Comparison of ENCODE assay signal across 10 cellular contexts in genomic region chr2:66440692-66441091, GRCh38. TPM values are rescaled to one million over a fixed set of nuclear protein-coding genes. Genes with fewer than 3 reads are reported as not detected.
DNase-seq lines count a peak whose midpoint lies in the region; ATAC-seq and TF ChIP-seq lines count a peak whose summit lies in the region.
"Had no signal": no experiment of that assay in that cellular context is flagged by ENCODE, and none has a peak within 500 bp of the region (broad histone marks: within the 10 kb centered on the region; RNA-seq: fewer than 3 reads in every experiment).

No MANE protein-coding gene starts in this region.

- no peak overlapping the region for H2AFZ ChIP-seq in mammary epithelial cell (ENCODE audit: low read depth, low read length)
- no peak overlapping the region for H2AFZ ChIP-seq in neuron (ENCODE audit: low read depth, low read length)

- no peaks in the 10 kb centered on the region for H4K20me1 ChIP-seq in mammary epithelial cell (ENCODE audit: insufficient read depth, low read length)

- 97% methylated on average over 17 of the region's 20 CpGs for WGBS in mammary epithelial cell (ENCODE audit: low coverage, missing lambda C conversion rate)

- peaks cover 8% of the 10 kb centered on the region for H3K79me2 ChIP-seq in mammary epithelial cell (ENCODE audit: insufficient read depth, low read length)

- no peak for TF ChIP-seq POLR2A in vagina (IDR thresholded peaks at IDR 0.05)

- TF ChIP-seq CTCF in MCF 10A (IDR thresholded peaks at IDR 0.05; ENCODE audit: unreplicated experiment): no peak
- no peak for TF ChIP-seq CTCF in mammary epithelial cell (conservative IDR thresholded peaks at IDR 0.05 in 1 of 2, IDR thresholded peaks at IDR 0.05 in 1 of 2; ENCODE audit: extremely low read depth in 1 of 2, insufficient read depth in 1 of 2, low read depth in 1 of 2, low read length in 2 of 2)
- TF ChIP-seq CTCF in fibroblast of the aortic adventitia (IDR thresholded peaks at IDR 0.05; ENCODE audit: insufficient read depth, low read length): no peak
- TF ChIP-seq CTCF in vagina (IDR thresholded peaks at IDR 0.05): no peak

- H3K27ac ChIP-seq in mammary epithelial cell (ENCODE audit: insufficient read depth, low read depth, low read length) (no peak overlapping the region), vagina (peak overlapping the region; percentile 98)

- dilution Hi-C loops in mammary epithelial cell (cut with HindIII; ENCODE audit: low sequenced_read_pairs): loop anchor here (25.0 kb wide), 1 partner anchor 772 kb away; no protein-coding TSS in a partner anchor

- no TSS peak for BruUV-seq in MCF 10A (replicated peaks; lab: Mats Ljungman, UMichigan)
- no TSS peak for BruUV-seq in mammary epithelial cell (replicated peaks; lab: Mats Ljungman, UMichigan)

- no peak for ATAC-seq in GM18498 (IDR thresholded peaks at IDR 0.05; ENCODE audit: unreplicated experiment)
- ATAC-seq in GM19452 (IDR thresholded peaks at IDR 0.05; ENCODE audit: unreplicated experiment): no peak

- H3K4me3 ChIP-seq in mammary epithelial cell (replicated peaks in 1 of 3; ENCODE audit: insufficient read depth in 1 of 3, low read depth in 2 of 3, low read length in 3 of 3): no peak overlapping the region
- H3K4me3 ChIP-seq in fibroblast of the aortic adventitia (ENCODE audit: low read depth, low read length): peak overlapping the region; percentile 93
- peak overlapping the region; percentile 78 for H3K4me3 ChIP-seq in neuron (ENCODE audit: low read length)
- peak overlapping the region; percentile 72 to 77 for H3K4me3 ChIP-seq in vagina

- peaks cover 63% of the 10 kb centered on the region for H3K36me3 Mint-ChIP-seq in MCF 10A (ENCODE audit: insufficient read depth, unreplicated experiment)

- peaks cover 7% of the 10 kb centered on the region for H3K4me1 ChIP-seq in mammary epithelial cell (ENCODE audit: insufficient read depth, low read length)
- peaks cover 42% of the 10 kb centered on the region for H3K4me1 ChIP-seq in neuron (ENCODE audit: insufficient read depth, low read length)
- peaks cover 18% of the 10 kb centered on the region for H3K4me1 ChIP-seq in vagina

- H3K36me3 ChIP-seq in mammary epithelial cell (ENCODE audit: insufficient read depth, low read length): no peaks in the 10 kb centered on the region
- peaks cover 45% of the 10 kb centered on the region for H3K36me3 ChIP-seq in neuron (ENCODE audit: insufficient read depth, low read length)
- peaks cover 0 to 10% of the 10 kb centered on the region in 2 donors for H3K36me3 ChIP-seq in vagina

- H3K27me3 Mint-ChIP-seq in MCF 10A (ENCODE audit: insufficient read depth, unreplicated experiment): no peaks in the 10 kb centered on the region

- H3K4me3 Mint-ChIP-seq in MCF 10A (ENCODE audit: unreplicated experiment): no peak overlapping the region

- H3K9me3 Mint-ChIP-seq in MCF 10A (ENCODE audit: unreplicated experiment): no peaks in the 10 kb centered on the region

- in situ Hi-C loops in mammary epithelial cell (cut with MboI; ENCODE audit: low sequenced_read_pairs in 2 of 2): loop anchor here (25.0 kb wide), 6 partner anchors 772 to 1597 kb away; no protein-coding TSS in a partner anchor

- H3K4me2 ChIP-seq in mammary epithelial cell (ENCODE audit: insufficient read depth, low read depth, low read length): no peak overlapping the region

- POLR2A ChIA-PET in MCF 10A (lab: Yijun Ruan, JAX): interaction anchor here (0.7 kb wide), 1 partner anchor 939 kb away, joined by 3 read pairs; no protein-coding TSS in a partner anchor

- H3K9ac ChIP-seq in mammary epithelial cell (ENCODE audit: insufficient read depth, low read length): no peak overlapping the region

- peaks cover 6% of the 10 kb centered on the region for H3K4me1 Mint-ChIP-seq in MCF 10A (ENCODE audit: insufficient read depth, unreplicated experiment)

- CTCF ChIA-PET in MCF 10A (lab: Yijun Ruan, JAX) (interaction anchor here (0.7 kb wide), 1 partner anchor 794 kb away, joined by 3 read pairs; no protein-coding TSS in a partner anchor), mammary epithelial cell (lab: Charles Lee; ENCODE audit: low non-redundant PET) (no interaction called here)

- peak overlapping the region; percentile 61 for H3K27ac Mint-ChIP-seq in MCF 10A (ENCODE audit: low read depth, unreplicated experiment)

- intact Hi-C loops in MCF 10A (cut with micrococcal nuclease): no loop called here
- intact Hi-C loops in mammary epithelial cell (cut with micrococcal nuclease): no loop called here
- intact Hi-C loops in vagina (cut with DNase I): loop anchor here (2.0 kb wide), 1 partner anchor 138 kb away; no protein-coding TSS in a partner anchor

- DNase-seq in MCF 10A (ENCODE audit: unreplicated experiment) (no peak), mammary epithelial cell (no peak), fibroblast of the aortic adventitia (ENCODE audit: low read depth) (peak; percentile 64), vagina (ENCODE audit: extremely low spot score in 2 of 2) (no peak), T-helper 1 cell (no peak)
- DNase-seq: 8988T, T-helper 9 cell had no signal

- H3K9me3 ChIP-seq in mammary epithelial cell (replicated peaks; ENCODE audit: insufficient read depth, low read length) (no peaks in the 10 kb centered on the region), neuron (ENCODE audit: low read length) (peaks cover 8% of the 10 kb centered on the region), vagina (no peaks in the 10 kb centered on the region)

- H3K27me3 ChIP-seq in mammary epithelial cell (ENCODE audit: insufficient read depth, low read length) (no peaks in the 10 kb centered on the region), neuron (ENCODE audit: insufficient read depth, low read length) (no peaks in the 10 kb centered on the region), vagina (no peaks in the 10 kb centered on the region)

RNA-seq across cellular contexts. Expression of gene MEIS1, which starts 5.8 kb away (rescaled TPM):
- total RNA-seq in MCF 10A (2022) (4.1 and 4.4 TPM in 2 replicates), mammary epithelial cell (1 to 10 TPM; 4.3 to 4.4 TPM), fibroblast of the aortic adventitia (ENCODE audit: low replicate concordance) (65.0 and 78.2 TPM in 2 replicates), vagina (80.5 TPM)
- 2.0 TPM for polyA plus RNA-seq in mammary epithelial cell
- 8.0 TPM for polyA minus RNA-seq in mammary epithelial cell

Comparison
In these comparisons a context has a peak if more than half of its experiments do, and no peak if none do; other contexts are left out.
1. H3K4me3 ChIP-seq: peak in fibroblast of the aortic adventitia (single experiment), neuron (single experiment) and vagina (2 of 2); none in mammary epithelial cell (0 of 3).
2. RNA of gene MEIS1, which starts 5.8 kb away (total RNA-seq): 80.5 TPM in vagina (single experiment) and 65.0 to 78.2 TPM in fibroblast of the aortic adventitia; 4.3 to 4.4 TPM in mammary epithelial cell and 4.1 to 4.4 TPM in MCF 10A; every median in the first group is over 10 times any median in the second.